ENCODE assay signal across 23 cellular contexts in the genomic region with DNA sequence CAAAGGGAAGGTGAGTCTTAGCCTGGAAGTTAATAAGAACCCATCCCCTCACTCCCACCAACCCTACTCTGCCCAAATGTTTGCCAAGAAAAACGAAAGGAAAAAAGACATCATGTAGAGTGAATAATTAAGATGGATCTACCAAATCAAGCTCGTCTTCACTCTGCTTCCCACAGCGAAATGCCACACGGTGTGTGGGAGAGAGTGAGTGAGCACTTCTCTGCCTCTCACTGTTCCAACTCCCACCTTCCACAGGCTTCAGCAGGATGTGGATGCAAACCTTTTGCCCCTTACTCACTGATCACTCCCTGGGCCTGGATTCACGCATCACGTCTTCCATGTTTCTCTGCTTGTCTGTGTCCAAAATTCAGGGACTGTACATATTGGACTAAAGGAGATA.
DNase-seq lines count a peak whose midpoint lies in the region; ATAC-seq and TF ChIP-seq lines count a peak whose summit lies in the region.
"Had no signal": no experiment of that assay in that cellular context is flagged by ENCODE, and none has a peak within 500 bp of the region (broad histone marks: within the 10 kb centered on the region; RNA-seq: fewer than 3 reads in every experiment).

No MANE protein-coding gene starts in this region.

- H3K36me3 ChIP-seq in ACC112 (ENCODE audit: insufficient read depth, low read length) (no peaks in the 10 kb centered on the region; the same call in 1 of the 2 replicates), neural progenitor cell (no peaks in the 10 kb centered on the region), adrenal gland (replicated peaks in 1 of 2) (no peaks in the 10 kb centered on the region), left lung (no peaks in the 10 kb centered on the region)
- H3K36me3 ChIP-seq: cardiac muscle cell, heart right ventricle, upper lobe of right lung had no signal

- no peak overlapping the region for H3K4me3 ChIP-seq in ACC112 (ENCODE audit: low read depth, low read length)
- H3K4me3 ChIP-seq in neural progenitor cell: no peak overlapping the region
- H3K4me3 ChIP-seq in adrenal gland: no peak overlapping the region
- H3K4me3 ChIP-seq in left lung: no peak overlapping the region
- H3K4me3 ChIP-seq: A549, cardiac muscle cell, heart right ventricle, upper lobe of right lung had no signal

- H3K4me3 Mint-ChIP-seq in neural progenitor cell (no peak overlapping the region), glutamatergic neuron (ENCODE audit: unreplicated experiment) (no peak overlapping the region)
- H3K4me3 Mint-ChIP-seq: natural killer cell treated with Interleukin-12 subunit alpha and Interleukin-12 subunit beta and Interleukin-15 and Interleukin-18, amount 100 ng/mL, for 72 hours had no signal

- TF ChIP-seq POLR2A in adrenal gland (IDR thresholded peaks at IDR 0.05): no peak

- peaks cover 43% of the 10 kb centered on the region for H3K4me1 ChIP-seq in ACC112 (ENCODE audit: control insufficient read depth, insufficient read depth, low read length, unreplicated experiment)
- peaks cover 9% of the 10 kb centered on the region for H3K4me1 ChIP-seq in neural progenitor cell
- H3K4me1 ChIP-seq in adrenal gland (replicated peaks in 1 of 2): peaks cover 5 to 13% of the 10 kb centered on the region in 2 donors
- H3K4me1 ChIP-seq in left lung: no peaks in the 10 kb centered on the region
- H3K4me1 ChIP-seq: upper lobe of right lung had no signal

- 83 to 92% (median 89%) methylated on average over 6 of the region's 6 CpGs for WGBS in adrenal gland, 4 donors

- no peaks in the 10 kb centered on the region for H3K9me3 Mint-ChIP-seq in neural progenitor cell
- H3K9me3 Mint-ChIP-seq in glutamatergic neuron (ENCODE audit: unreplicated experiment): peaks cover 2% of the 10 kb centered on the region
- H3K9me3 Mint-ChIP-seq: natural killer cell treated with Interleukin-12 subunit alpha and Interleukin-12 subunit beta and Interleukin-15 and Interleukin-18, amount 100 ng/mL, for 72 hours had no signal

- H3K4me1 Mint-ChIP-seq in neural progenitor cell (peaks cover 2% of the 10 kb centered on the region), glutamatergic neuron (ENCODE audit: low read depth, unreplicated experiment) (peaks cover 14% of the 10 kb centered on the region)

- no peak overlapping the region for H3K9ac ChIP-seq in neural progenitor cell

- H3K4me2 ChIP-seq in neural progenitor cell: no peak overlapping the region

- peak overlapping the region; percentile 83 for H3K27ac ChIP-seq in ACC112 (ENCODE audit: low read depth, low read length)
- H3K27ac ChIP-seq in RWPE1: peak overlapping the region; percentile 29; the same call in 1 of the 2 replicates
- peak overlapping the region; percentile 67 for H3K27ac ChIP-seq in cingulate gyrus (ENCODE audit: low read depth, low read length)
- no peak overlapping the region for H3K27ac ChIP-seq in neural progenitor cell
- no peak overlapping the region for H3K27ac ChIP-seq in adrenal gland
- H3K27ac ChIP-seq in left lung: no peak overlapping the region
- H3K27ac ChIP-seq: cardiac muscle cell, upper lobe of right lung had no signal

- H3K79me2 ChIP-seq in ACC112 (ENCODE audit: control insufficient read depth, insufficient read depth, low read length, unreplicated experiment) (no peaks in the 10 kb centered on the region), neural progenitor cell (ENCODE audit: low read depth) (no peaks in the 10 kb centered on the region)

- intact Hi-C loops in adrenal gland (cut with DNase I): no loop called here
- intact Hi-C loops in left lung (cut with DNase I): no loop called here

- H3K27me3 ChIP-seq in ACC112 (ENCODE audit: insufficient read depth, low read length): no peaks in the 10 kb centered on the region
- no peaks in the 10 kb centered on the region for H3K27me3 ChIP-seq in neural progenitor cell
- H3K27me3 ChIP-seq in adrenal gland: no peaks in the 10 kb centered on the region
- no peaks in the 10 kb centered on the region for H3K27me3 ChIP-seq in left lung
- H3K27me3 ChIP-seq: cardiac muscle cell, heart right ventricle, upper lobe of right lung had no signal

- H3K27ac Mint-ChIP-seq in neural progenitor cell (peak overlapping the region; percentile 21), glutamatergic neuron (ENCODE audit: unreplicated experiment) (no peak overlapping the region)
- H3K27ac Mint-ChIP-seq: natural killer cell treated with Interleukin-12 subunit alpha and Interleukin-12 subunit beta and Interleukin-15 and Interleukin-18, amount 100 ng/mL, for 72 hours had no signal

- in situ Hi-C loops in GM13977 (cut with MboI; ENCODE audit: low pct_unique_long_range_greater_than_20kb, low sequenced_read_pairs, unreplicated experiment): no loop called here

- CTCF ChIA-PET in RWPE1 (lab: Yijun Ruan, JAX): no interaction called here

- peaks cover 9% of the 10 kb centered on the region for H3F3A ChIP-seq in neural progenitor cell (ENCODE audit: low read depth)

- ATAC-seq in left lung: no peak
- ATAC-seq: A549; heart right ventricle; HepG2; left lobe of liver; natural killer cell treated with Interleukin-12 subunit alpha and Interleukin-12 subunit beta and Interleukin-15 and Interleukin-18, amount 100 ng/mL, for 72 hours; upper lobe of right lung had no signal

- H3K9me3 ChIP-seq in neural progenitor cell (ENCODE audit: low read depth): no peaks in the 10 kb centered on the region
- no peaks in the 10 kb centered on the region for H3K9me3 ChIP-seq in adrenal gland (replicated peaks in 1 of 3)
- no peaks in the 10 kb centered on the region for H3K9me3 ChIP-seq in left lung
- H3K9me3 ChIP-seq: A549, heart right ventricle, upper lobe of right lung had no signal

- POLR2A ChIA-PET in RWPE1 (lab: Yijun Ruan, JAX; ENCODE audit: low non-redundant PET): no interaction called here

- peaks cover 4% of the 10 kb centered on the region for H3K36me3 Mint-ChIP-seq in neural progenitor cell
- peaks cover 9% of the 10 kb centered on the region for H3K36me3 Mint-ChIP-seq in glutamatergic neuron (ENCODE audit: unreplicated experiment)
- H3K36me3 Mint-ChIP-seq: natural killer cell treated with Interleukin-12 subunit alpha and Interleukin-12 subunit beta and Interleukin-15 and Interleukin-18, amount 100 ng/mL, for 72 hours had no signal

- H3K27me3 Mint-ChIP-seq in neural progenitor cell (ENCODE audit: insufficient read depth, low read depth): no peaks in the 10 kb centered on the region
- H3K27me3 Mint-ChIP-seq in glutamatergic neuron (ENCODE audit: unreplicated experiment): no peaks in the 10 kb centered on the region

- H4K20me1 ChIP-seq in neural progenitor cell (ENCODE audit: low read depth): no peaks in the 10 kb centered on the region

- TF ChIP-seq CTCF in RWPE1 (conservative IDR thresholded peaks at IDR 0.05; ENCODE audit: low read depth) (no peak), neural progenitor cell (IDR thresholded peaks at IDR 0.05) (no peak), glutamatergic neuron (IDR thresholded peaks at IDR 0.05; ENCODE audit: partially characterized antibody, unreplicated experiment) (no peak), adrenal gland (IDR thresholded peaks at IDR 0.05) (no peak), left lung (IDR thresholded peaks at IDR 0.05) (no peak), GM13977 (IDR thresholded peaks at IDR 0.05; ENCODE audit: extremely low read depth, insufficient read depth, missing control alignments) (no peak)

- DNase-seq in RWPE1 (ENCODE audit: low spot score): no peak
- DNase-seq in neural progenitor cell (ENCODE audit: low spot score): no peak
- DNase-seq in glutamatergic neuron: no peak
- DNase-seq in adrenal gland: no peak
- no peak for DNase-seq in left lung
- no peak for DNase-seq in GM13977 (ENCODE audit: low spot score)
- DNase-seq: activated CD4-positive, alpha-beta T cell treated with anti-CD3 and anti-CD28 coated beads for 4 hours; activated CD8-positive, alpha-beta memory T cell treated with anti-CD3 and anti-CD28 coated beads for 24 hours; activated T-cell treated with anti-CD3 and anti-CD28 coated beads, Interleukin-2, amount 50 U/mL, for 1 hour; dermis blood vessel endothelial cell; H7; heart right ventricle; NCI-H187 treated with DMSO at 0.1 percent for 48 hours; NCI-H69; RPMI8226; upper lobe of right lung had no signal

- H2AFZ ChIP-seq in ACC112 (ENCODE audit: low read length, unreplicated experiment) (peak overlapping the region; percentile 77), neural progenitor cell (replicated peaks) (no peak overlapping the region)

Comparison
In these comparisons a context has a peak if more than half of its experiments do, and no peak if none do; other contexts are left out.
1. H3K27ac ChIP-seq: peak in ACC112 (single experiment), RWPE1 (single experiment) and cingulate gyrus (single experiment); none in neural progenitor cell (single experiment), adrenal gland (0 of 5) and left lung (0 of 2).